ENCODE assay signal across 8 cellular contexts in genomic region chr20:53828673-53829085, GRCh38.
DNase-seq lines count a peak whose midpoint lies in the region; ATAC-seq and TF ChIP-seq lines count a peak whose summit lies in the region.

No MANE protein-coding gene starts in this region.

- POLR2A ChIA-PET in CD8-positive, alpha-beta memory T cell (lab: Charles Lee), result no interaction called here

- H3K27me3 Mint-ChIP-seq in CD8-positive, alpha-beta memory T cell, result no peaks in the 10 kb centered on the region
- H3K27me3 Mint-ChIP-seq in activated naive CD8-positive, alpha-beta T cell, result no peaks in the 10 kb centered on the region

- no peaks in the 10 kb centered on the region for H3K36me3 ChIP-seq in CD8-positive, alpha-beta memory T cell (ENCODE audit: insufficient read depth, low read length)
- H3K36me3 ChIP-seq in left ventricle myocardium inferior, result no peaks in the 10 kb centered on the region

- peaks cover 44 to 69% (median 65%) of the 10 kb centered on the region in 3 donors for H3K4me1 Mint-ChIP-seq in CD8-positive, alpha-beta memory T cell
- H3K4me1 Mint-ChIP-seq in activated naive CD8-positive, alpha-beta T cell (ENCODE audit: low read depth), result peaks cover 59% of the 10 kb centered on the region

- H3K4me1 ChIP-seq in CD8-positive, alpha-beta memory T cell (ENCODE audit: insufficient read depth, low read length), result peaks cover 38% of the 10 kb centered on the region
- peaks cover 35% of the 10 kb centered on the region for H3K4me1 ChIP-seq in left ventricle myocardium inferior

- TF ChIP-seq CTCF in left ventricle myocardium inferior (IDR thresholded peaks at IDR 0.05; ENCODE audit: borderline replicate concordance), result no peak

- H3K4me3 ChIP-seq in CD8-positive, alpha-beta memory T cell (ENCODE audit: low read length), result peak overlapping the region; percentile 65
- peak overlapping the region; percentile 46 for H3K4me3 ChIP-seq in left ventricle myocardium inferior

- no peaks in the 10 kb centered on the region for H3K9me3 ChIP-seq in CD8-positive, alpha-beta memory T cell (ENCODE audit: low read length)
- no peaks in the 10 kb centered on the region for H3K9me3 ChIP-seq in left ventricle myocardium inferior (replicated peaks)

- no peak for DNase-seq in CD8-positive, alpha-beta memory T cell
- DNase-seq in KG1 (lab: John Stamatoyannopoulos, UW) (peak; percentile 40), left ventricle myocardium inferior (no peak), renal cortical epithelial cell (ENCODE audit: low read depth) (peak; percentile 91), NAMALWA (ENCODE audit: low spot score) (no peak), UCSD-AML1 (lab: John Stamatoyannopoulos, UW; ENCODE audit: unreplicated experiment) (no peak)

- intact Hi-C loops in left ventricle myocardium inferior (cut with micrococcal nuclease), result no loop called here

- no peak for ATAC-seq in HG02884 (IDR thresholded peaks at IDR 0.05; ENCODE audit: unreplicated experiment)

- H3K27me3 ChIP-seq in CD8-positive, alpha-beta memory T cell (ENCODE audit: insufficient read depth, low read length, poor library complexity, severe bottlenecking), result no peaks in the 10 kb centered on the region
- H3K27me3 ChIP-seq in left ventricle myocardium inferior (ENCODE audit: low read depth), result no peaks in the 10 kb centered on the region

- peak overlapping the region; percentile 68 for H3K27ac ChIP-seq in CD8-positive, alpha-beta memory T cell (ENCODE audit: low read depth, low read length)
- peak overlapping the region; percentile 88 for H3K27ac ChIP-seq in left ventricle myocardium inferior (replicated peaks)

- peak overlapping the region; percentile 79 to 98 (median 96) for H3K27ac Mint-ChIP-seq in CD8-positive, alpha-beta memory T cell
- peak overlapping the region; percentile 98 for H3K27ac Mint-ChIP-seq in activated naive CD8-positive, alpha-beta T cell

- peaks cover 0 to 2% (median 0%) of the 10 kb centered on the region in 5 donors for H3K9me3 Mint-ChIP-seq in CD8-positive, alpha-beta memory T cell
- H3K9me3 Mint-ChIP-seq in activated naive CD8-positive, alpha-beta T cell (ENCODE audit: low read depth), result no peaks in the 10 kb centered on the region

- H3K4me3 Mint-ChIP-seq in CD8-positive, alpha-beta memory T cell, result peak overlapping the region; percentile 77 to 91 (median 85)
- H3K4me3 Mint-ChIP-seq in activated naive CD8-positive, alpha-beta T cell, result peak overlapping the region; percentile 89

- CTCF ChIA-PET in CD8-positive, alpha-beta memory T cell (lab: Charles Lee), result no interaction called here

- peaks cover 0 to 4% (median 0%) of the 10 kb centered on the region in 3 donors for H3K36me3 Mint-ChIP-seq in CD8-positive, alpha-beta memory T cell
- no peaks in the 10 kb centered on the region for H3K36me3 Mint-ChIP-seq in activated naive CD8-positive, alpha-beta T cell

Comparison
In these comparisons a context has a peak if more than half of its experiments do, and no peak if none do; other contexts are left out.
1. DNase-seq: peak in KG1 (single experiment) and renal cortical epithelial cell (single experiment); none in CD8-positive, alpha-beta memory T cell (0 of 5), left ventricle myocardium inferior (single experiment), NAMALWA (single experiment) and UCSD-AML1 (single experiment).